1 cellular context compared by ENCODE assay signal in the genomic region with DNA sequence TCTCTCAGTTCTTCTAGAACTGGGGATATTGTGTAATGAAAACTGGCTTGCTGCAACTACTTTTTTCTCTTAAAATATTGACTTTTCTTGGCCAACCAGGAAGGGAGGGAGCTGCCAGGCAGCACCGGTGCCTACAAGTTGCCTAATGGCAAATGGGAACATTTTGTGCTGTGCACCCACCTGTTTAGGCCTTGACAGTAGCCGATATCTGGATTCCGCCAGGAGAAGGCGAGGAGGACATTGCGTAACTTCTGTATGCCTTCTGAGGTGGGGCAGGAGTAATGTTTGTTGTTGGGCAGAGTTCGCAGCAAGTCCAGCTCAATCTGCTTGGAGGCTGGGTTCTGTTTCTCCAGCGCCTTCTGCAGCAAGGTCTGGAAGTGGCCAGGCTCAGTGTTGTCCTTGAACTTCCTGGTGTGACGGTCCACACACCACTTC.
TF ChIP-seq lines count a peak whose summit lies in the region.

No MANE protein-coding gene starts in this region.

TF ChIP-seq in HepG2, 621 proteins besides CTCF, POLR2A, EP300 and RAD21 (continued from another document and continues in another):
- TF ChIP-seq, protein P1, sequence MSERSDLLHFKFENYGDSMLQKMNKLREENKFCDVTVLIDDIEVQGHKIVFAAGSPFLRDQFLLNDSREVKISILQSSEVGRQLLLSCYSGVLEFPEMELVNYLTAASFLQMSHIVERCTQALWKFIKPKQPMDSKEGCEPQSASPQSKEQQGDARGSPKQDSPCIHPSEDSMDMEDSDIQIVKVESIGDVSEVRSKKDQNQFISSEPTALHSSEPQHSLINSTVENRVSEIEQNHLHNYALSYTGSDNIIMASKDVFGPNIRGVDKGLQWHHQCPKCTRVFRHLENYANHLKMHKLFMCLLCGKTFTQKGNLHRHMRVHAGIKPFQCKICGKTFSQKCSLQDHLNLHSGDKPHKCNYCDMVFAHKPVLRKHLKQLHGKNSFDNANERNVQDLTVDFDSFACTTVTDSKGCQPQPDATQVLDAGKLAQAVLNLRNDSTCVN (CRISPR knock-in tag; IDR thresholded peaks at IDR 0.05; ENCODE audit: borderline replicate concordance): 0 out of 2 replicates have a peak, but pooled peaks have one; percentile 70
- no peak; the same call in 1 of the 2 replicates for TF ChIP-seq ZNF737 (CRISPR knock-in tag; IDR thresholded peaks at IDR 0.05; ENCODE audit: borderline replicate concordance)
- no peak for TF ChIP-seq ISX (CRISPR knock-in tag; conservative IDR thresholded peaks at IDR 0.05)
- TF ChIP-seq ZNF629 (CRISPR knock-in tag; conservative IDR thresholded peaks at IDR 0.05): peak; percentile 82
- TF ChIP-seq, protein P2, sequence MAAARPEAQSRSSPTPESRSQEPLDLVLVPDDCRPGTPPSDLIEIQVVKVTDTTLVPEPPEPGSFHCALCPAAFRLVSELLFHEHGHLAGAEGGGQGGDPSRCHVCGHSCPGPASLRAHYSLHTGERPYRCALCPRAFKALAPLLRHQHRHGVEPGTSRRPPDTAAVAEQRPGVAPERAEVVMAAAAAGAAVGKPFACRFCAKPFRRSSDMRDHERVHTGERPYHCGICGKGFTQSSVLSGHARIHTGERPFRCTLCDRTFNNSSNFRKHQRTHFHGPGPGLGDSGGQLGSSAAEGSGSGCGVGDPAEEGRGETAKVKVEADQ (CRISPR knock-in tag; IDR thresholded peaks at IDR 0.05; ENCODE audit: borderline replicate concordance): no peak
- TF ChIP-seq ZFP37 (CRISPR knock-in tag; IDR thresholded peaks at IDR 0.05; ENCODE audit: borderline replicate concordance): no peak
- TF ChIP-seq, protein P3, sequence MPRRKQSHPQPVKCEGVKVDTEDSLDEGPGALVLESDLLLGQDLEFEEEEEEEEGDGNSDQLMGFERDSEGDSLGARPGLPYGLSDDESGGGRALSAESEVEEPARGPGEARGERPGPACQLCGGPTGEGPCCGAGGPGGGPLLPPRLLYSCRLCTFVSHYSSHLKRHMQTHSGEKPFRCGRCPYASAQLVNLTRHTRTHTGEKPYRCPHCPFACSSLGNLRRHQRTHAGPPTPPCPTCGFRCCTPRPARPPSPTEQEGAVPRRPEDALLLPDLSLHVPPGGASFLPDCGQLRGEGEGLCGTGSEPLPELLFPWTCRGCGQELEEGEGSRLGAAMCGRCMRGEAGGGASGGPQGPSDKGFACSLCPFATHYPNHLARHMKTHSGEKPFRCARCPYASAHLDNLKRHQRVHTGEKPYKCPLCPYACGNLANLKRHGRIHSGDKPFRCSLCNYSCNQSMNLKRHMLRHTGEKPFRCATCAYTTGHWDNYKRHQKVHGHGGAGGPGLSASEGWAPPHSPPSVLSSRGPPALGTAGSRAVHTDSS (CRISPR knock-in tag; conservative IDR thresholded peaks at IDR 0.05): no peak
- no peak for TF ChIP-seq AGO2 (optimal IDR thresholded peaks at IDR 0.05; ENCODE audit: low read depth, low read length)
- no peak for TF ChIP-seq ZNF720 (CRISPR knock-in tag; IDR thresholded peaks at IDR 0.05)
- TF ChIP-seq MAF1 (CRISPR knock-in tag; IDR thresholded peaks at IDR 0.05; ENCODE audit: borderline replicate concordance): no peak
- 0 out of 2 replicates have a peak, but pooled peaks have one; percentile 28 for TF ChIP-seq WIZ (CRISPR knock-in tag; IDR thresholded peaks at IDR 0.05)
- TF ChIP-seq JUND (CRISPR knock-in tag; IDR thresholded peaks at IDR 0.05): no peak
- TF ChIP-seq ISL2 (CRISPR knock-in tag; IDR thresholded peaks at IDR 0.05): no peak
- no peak for TF ChIP-seq HOXD1 (CRISPR knock-in tag; IDR thresholded peaks at IDR 0.05)
- TF ChIP-seq PAF1 (CRISPR knock-in tag; IDR thresholded peaks at IDR 0.05): no peak
- peak; percentile 61 for TF ChIP-seq FOSL2 (CRISPR knock-in tag; IDR thresholded peaks at IDR 0.05)
- no peak for TF ChIP-seq ZNF615 (CRISPR knock-in tag; IDR thresholded peaks at IDR 0.05; ENCODE audit: borderline replicate concordance)
- TF ChIP-seq, protein P4, sequence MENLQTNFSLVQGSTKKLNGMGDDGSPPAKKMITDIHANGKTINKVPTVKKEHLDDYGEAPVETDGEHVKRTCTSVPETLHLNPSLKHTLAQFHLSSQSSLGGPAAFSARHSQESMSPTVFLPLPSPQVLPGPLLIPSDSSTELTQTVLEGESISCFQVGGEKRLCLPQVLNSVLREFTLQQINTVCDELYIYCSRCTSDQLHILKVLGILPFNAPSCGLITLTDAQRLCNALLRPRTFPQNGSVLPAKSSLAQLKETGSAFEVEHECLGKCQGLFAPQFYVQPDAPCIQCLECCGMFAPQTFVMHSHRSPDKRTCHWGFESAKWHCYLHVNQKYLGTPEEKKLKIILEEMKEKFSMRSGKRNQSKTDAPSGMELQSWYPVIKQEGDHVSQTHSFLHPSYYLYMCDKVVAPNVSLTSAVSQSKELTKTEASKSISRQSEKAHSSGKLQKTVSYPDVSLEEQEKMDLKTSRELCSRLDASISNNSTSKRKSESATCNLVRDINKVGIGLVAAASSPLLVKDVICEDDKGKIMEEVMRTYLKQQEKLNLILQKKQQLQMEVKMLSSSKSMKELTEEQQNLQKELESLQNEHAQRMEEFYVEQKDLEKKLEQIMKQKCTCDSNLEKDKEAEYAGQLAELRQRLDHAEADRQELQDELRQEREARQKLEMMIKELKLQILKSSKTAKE (CRISPR knock-in tag; IDR thresholded peaks at IDR 0.05; ENCODE audit: borderline replicate concordance): 0 out of 2 replicates have a peak, but pooled peaks have one; percentile 45
- no peak for TF ChIP-seq ZNF570 (CRISPR knock-in tag; IDR thresholded peaks at IDR 0.05; ENCODE audit: borderline replicate concordance)
- TF ChIP-seq PHF20 (CRISPR knock-in tag; IDR thresholded peaks at IDR 0.05): no peak
- TF ChIP-seq NR2C2 (CRISPR knock-in tag; IDR thresholded peaks at IDR 0.05; ENCODE audit: borderline replicate concordance): peak; percentile 31; the same call in 1 of the 2 replicates
- TF ChIP-seq NKX3-1 (CRISPR knock-in tag; IDR thresholded peaks at IDR 0.05): no peak
- TF ChIP-seq PRMT3 (CRISPR knock-in tag; IDR thresholded peaks at IDR 0.05; ENCODE audit: borderline replicate concordance, low read depth): no peak
- no peak for TF ChIP-seq NONO (IDR thresholded peaks at IDR 0.05)
- TF ChIP-seq NONO (CRISPR knock-in tag; conservative IDR thresholded peaks at IDR 0.05): peak; percentile 57
- TF ChIP-seq NR2F1 (CRISPR knock-in tag; IDR thresholded peaks at IDR 0.05): no peak
- TF ChIP-seq GZF1 (CRISPR knock-in tag; IDR thresholded peaks at IDR 0.05): no peak
- TF ChIP-seq, protein P5, sequence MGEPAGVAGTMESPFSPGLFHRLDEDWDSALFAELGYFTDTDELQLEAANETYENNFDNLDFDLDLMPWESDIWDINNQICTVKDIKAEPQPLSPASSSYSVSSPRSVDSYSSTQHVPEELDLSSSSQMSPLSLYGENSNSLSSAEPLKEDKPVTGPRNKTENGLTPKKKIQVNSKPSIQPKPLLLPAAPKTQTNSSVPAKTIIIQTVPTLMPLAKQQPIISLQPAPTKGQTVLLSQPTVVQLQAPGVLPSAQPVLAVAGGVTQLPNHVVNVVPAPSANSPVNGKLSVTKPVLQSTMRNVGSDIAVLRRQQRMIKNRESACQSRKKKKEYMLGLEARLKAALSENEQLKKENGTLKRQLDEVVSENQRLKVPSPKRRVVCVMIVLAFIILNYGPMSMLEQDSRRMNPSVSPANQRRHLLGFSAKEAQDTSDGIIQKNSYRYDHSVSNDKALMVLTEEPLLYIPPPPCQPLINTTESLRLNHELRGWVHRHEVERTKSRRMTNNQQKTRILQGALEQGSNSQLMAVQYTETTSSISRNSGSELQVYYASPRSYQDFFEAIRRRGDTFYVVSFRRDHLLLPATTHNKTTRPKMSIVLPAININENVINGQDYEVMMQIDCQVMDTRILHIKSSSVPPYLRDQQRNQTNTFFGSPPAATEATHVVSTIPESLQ (CRISPR knock-in tag; conservative IDR thresholded peaks at IDR 0.05): no peak
- TF ChIP-seq, protein P6, sequence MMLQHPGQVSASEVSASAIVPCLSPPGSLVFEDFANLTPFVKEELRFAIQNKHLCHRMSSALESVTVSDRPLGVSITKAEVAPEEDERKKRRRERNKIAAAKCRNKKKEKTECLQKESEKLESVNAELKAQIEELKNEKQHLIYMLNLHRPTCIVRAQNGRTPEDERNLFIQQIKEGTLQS (CRISPR knock-in tag; IDR thresholded peaks at IDR 0.05): no peak
- no peak for TF ChIP-seq AKAP8 (CRISPR knock-in tag; IDR thresholded peaks at IDR 0.05)
- TF ChIP-seq, protein P7, sequence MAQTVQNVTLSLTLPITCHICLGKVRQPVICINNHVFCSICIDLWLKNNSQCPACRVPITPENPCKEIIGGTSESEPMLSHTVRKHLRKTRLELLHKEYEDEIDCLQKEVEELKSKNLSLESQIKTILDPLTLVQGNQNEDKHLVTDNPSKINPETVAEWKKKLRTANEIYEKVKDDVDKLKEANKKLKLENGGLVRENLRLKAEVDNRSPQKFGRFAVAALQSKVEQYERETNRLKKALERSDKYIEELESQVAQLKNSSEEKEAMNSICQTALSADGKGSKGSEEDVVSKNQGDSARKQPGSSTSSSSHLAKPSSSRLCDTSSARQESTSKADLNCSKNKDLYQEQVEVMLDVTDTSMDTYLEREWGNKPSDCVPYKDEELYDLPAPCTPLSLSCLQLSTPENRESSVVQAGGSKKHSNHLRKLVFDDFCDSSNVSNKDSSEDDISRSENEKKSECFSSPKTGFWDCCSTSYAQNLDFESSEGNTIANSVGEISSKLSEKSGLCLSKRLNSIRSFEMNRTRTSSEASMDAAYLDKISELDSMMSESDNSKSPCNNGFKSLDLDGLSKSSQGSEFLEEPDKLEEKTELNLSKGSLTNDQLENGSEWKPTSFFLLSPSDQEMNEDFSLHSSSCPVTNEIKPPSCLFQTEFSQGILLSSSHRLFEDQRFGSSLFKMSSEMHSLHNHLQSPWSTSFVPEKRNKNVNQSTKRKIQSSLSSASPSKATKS (CRISPR knock-in tag; IDR thresholded peaks at IDR 0.05): no peak
- TF ChIP-seq ZNF20 (CRISPR knock-in tag; IDR thresholded peaks at IDR 0.05): no peak
- no peak for TF ChIP-seq EEA1 (CRISPR knock-in tag; IDR thresholded peaks at IDR 0.05; ENCODE audit: borderline replicate concordance)
- peak; percentile 55 for TF ChIP-seq TBX2 (CRISPR knock-in tag; IDR thresholded peaks at IDR 0.05; ENCODE audit: borderline replicate concordance)
- TF ChIP-seq CHD2 (IDR thresholded peaks at IDR 0.05; ENCODE audit: low read depth, low read length): no peak
- TF ChIP-seq, protein P8, sequence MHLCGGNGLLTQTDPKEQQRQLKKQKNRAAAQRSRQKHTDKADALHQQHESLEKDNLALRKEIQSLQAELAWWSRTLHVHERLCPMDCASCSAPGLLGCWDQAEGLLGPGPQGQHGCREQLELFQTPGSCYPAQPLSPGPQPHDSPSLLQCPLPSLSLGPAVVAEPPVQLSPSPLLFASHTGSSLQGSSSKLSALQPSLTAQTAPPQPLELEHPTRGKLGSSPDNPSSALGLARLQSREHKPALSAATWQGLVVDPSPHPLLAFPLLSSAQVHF (CRISPR knock-in tag; IDR thresholded peaks at IDR 0.05): no peak
- TF ChIP-seq MAFF (IDR thresholded peaks at IDR 0.05; ENCODE audit: low read depth, low read length): no peak
- TF ChIP-seq KLF12 (CRISPR knock-in tag; IDR thresholded peaks at IDR 0.05; ENCODE audit: borderline replicate concordance): peak; percentile 37; the same call in 1 of the 2 replicates
- TF ChIP-seq ZSCAN25 (CRISPR knock-in tag; IDR thresholded peaks at IDR 0.05): no peak
- no peak for TF ChIP-seq ZNF431 (CRISPR knock-in tag; IDR thresholded peaks at IDR 0.05; ENCODE audit: borderline replicate concordance, low read depth)
- no peak for TF ChIP-seq ZNF136 (CRISPR knock-in tag; IDR thresholded peaks at IDR 0.05; ENCODE audit: low read depth)
- TF ChIP-seq SRY (CRISPR knock-in tag; IDR thresholded peaks at IDR 0.05): no peak
- TF ChIP-seq, protein P9, sequence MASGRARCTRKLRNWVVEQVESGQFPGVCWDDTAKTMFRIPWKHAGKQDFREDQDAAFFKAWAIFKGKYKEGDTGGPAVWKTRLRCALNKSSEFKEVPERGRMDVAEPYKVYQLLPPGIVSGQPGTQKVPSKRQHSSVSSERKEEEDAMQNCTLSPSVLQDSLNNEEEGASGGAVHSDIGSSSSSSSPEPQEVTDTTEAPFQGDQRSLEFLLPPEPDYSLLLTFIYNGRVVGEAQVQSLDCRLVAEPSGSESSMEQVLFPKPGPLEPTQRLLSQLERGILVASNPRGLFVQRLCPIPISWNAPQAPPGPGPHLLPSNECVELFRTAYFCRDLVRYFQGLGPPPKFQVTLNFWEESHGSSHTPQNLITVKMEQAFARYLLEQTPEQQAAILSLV (CRISPR knock-in tag; IDR thresholded peaks at IDR 0.05; ENCODE audit: borderline replicate concordance): no peak
- no peak for TF ChIP-seq MBNL3 (CRISPR knock-in tag; conservative IDR thresholded peaks at IDR 0.05)
- no peak for TF ChIP-seq HOXA7 (CRISPR knock-in tag; IDR thresholded peaks at IDR 0.05)
- TF ChIP-seq, protein P10, sequence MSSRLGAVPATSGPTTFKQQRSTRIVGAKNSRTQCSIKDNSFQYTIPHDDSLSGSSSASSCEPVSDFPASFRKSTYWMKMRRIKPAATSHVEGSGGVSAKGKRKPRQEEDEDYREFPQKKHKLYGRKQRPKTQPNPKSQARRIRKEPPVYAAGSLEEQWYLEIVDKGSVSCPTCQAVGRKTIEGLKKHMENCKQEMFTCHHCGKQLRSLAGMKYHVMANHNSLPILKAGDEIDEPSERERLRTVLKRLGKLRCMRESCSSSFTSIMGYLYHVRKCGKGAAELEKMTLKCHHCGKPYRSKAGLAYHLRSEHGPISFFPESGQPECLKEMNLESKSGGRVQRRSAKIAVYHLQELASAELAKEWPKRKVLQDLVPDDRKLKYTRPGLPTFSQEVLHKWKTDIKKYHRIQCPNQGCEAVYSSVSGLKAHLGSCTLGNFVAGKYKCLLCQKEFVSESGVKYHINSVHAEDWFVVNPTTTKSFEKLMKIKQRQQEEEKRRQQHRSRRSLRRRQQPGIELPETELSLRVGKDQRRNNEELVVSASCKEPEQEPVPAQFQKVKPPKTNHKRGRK (CRISPR knock-in tag; IDR thresholded peaks at IDR 0.05): no peak
- no peak for TF ChIP-seq ZNF75D (CRISPR knock-in tag; IDR thresholded peaks at IDR 0.05; ENCODE audit: borderline replicate concordance)
- TF ChIP-seq, protein P11, sequence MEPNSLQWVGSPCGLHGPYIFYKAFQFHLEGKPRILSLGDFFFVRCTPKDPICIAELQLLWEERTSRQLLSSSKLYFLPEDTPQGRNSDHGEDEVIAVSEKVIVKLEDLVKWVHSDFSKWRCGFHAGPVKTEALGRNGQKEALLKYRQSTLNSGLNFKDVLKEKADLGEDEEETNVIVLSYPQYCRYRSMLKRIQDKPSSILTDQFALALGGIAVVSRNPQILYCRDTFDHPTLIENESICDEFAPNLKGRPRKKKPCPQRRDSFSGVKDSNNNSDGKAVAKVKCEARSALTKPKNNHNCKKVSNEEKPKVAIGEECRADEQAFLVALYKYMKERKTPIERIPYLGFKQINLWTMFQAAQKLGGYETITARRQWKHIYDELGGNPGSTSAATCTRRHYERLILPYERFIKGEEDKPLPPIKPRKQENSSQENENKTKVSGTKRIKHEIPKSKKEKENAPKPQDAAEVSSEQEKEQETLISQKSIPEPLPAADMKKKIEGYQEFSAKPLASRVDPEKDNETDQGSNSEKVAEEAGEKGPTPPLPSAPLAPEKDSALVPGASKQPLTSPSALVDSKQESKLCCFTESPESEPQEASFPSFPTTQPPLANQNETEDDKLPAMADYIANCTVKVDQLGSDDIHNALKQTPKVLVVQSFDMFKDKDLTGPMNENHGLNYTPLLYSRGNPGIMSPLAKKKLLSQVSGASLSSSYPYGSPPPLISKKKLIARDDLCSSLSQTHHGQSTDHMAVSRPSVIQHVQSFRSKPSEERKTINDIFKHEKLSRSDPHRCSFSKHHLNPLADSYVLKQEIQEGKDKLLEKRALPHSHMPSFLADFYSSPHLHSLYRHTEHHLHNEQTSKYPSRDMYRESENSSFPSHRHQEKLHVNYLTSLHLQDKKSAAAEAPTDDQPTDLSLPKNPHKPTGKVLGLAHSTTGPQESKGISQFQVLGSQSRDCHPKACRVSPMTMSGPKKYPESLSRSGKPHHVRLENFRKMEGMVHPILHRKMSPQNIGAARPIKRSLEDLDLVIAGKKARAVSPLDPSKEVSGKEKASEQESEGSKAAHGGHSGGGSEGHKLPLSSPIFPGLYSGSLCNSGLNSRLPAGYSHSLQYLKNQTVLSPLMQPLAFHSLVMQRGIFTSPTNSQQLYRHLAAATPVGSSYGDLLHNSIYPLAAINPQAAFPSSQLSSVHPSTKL (CRISPR knock-in tag; IDR thresholded peaks at IDR 0.05): peak; percentile 86
